13 cellular contexts compared by ENCODE assay signal in the genomic region with DNA sequence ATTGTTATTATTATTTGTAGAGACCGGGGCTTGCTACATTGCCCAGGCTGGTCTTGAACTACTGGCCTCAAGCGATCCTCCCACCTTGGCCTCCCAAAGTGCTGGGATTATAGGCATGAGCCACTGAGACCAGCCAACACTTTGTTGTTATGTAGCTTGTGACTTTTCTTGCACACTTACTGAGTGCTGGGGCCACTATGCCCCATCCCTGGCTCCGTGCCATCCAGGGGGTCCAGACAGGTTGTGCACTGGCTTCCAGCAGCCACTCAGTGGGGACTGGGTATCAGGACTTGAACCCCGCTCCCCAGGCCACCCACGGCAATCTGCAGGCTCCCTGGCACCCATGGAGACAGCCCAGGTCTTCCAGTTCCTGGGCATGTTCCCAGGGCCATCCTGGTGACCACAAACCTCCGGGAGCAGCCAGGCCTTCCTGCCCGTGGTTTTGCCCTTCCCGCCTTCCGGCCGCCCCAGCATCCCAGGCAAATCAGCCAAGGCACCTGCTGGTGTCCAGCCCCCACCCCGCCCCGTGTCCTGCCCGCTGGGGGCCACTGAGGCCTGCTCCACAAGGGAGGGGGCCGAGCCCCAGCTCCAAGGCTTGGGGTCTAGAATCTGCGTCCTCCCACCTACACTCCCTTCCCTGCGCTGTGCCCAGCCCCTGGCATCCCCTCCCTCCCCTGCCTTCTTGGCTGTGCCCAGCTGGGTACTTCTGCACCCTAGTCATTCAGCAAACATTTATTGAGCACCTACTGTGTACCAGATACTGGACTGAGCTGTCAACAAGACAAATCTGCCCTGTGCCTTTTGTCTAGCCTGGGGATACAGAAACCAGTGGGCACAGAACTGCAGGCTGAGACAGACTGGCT. TPM values are rescaled to one million over a fixed set of nuclear protein-coding genes. Genes with fewer than 3 reads are reported as not detected.
A peak's percentile ranks its signal among the peaks of the same experiment; 100 is the strongest.
DNase-seq lines count a peak whose midpoint lies in the region; TF ChIP-seq lines count a peak whose summit lies in the region.
"Had no signal": no experiment of that assay in that cellular context is flagged by ENCODE, and none has a peak within 500 bp of the region (broad histone marks: within the 10 kb centered on the region; RNA-seq: fewer than 3 reads in every experiment).

No MANE protein-coding gene starts in this region.

- no peaks in the 10 kb centered on the region for H3K9me3 Mint-ChIP-seq in osteocyte (ENCODE audit: unreplicated experiment)
- H3K9me3 Mint-ChIP-seq: activated naive CD8-positive, alpha-beta T cell treated with anti-CD3 and anti-CD28 coated beads, Interleukin-2, amount 50 U/mL, for 24 hours; natural killer cell; stimulated activated memory B cell treated with anti-CD40 and anti-IgM and Interleukin-4, amounts not matched to agents 10 μg/mL and 1 μg/mL and 100 μg/mL, for 72 hours had no signal

- H3K9me2 ChIP-seq in OCI-LY7 (ENCODE audit: insufficient read depth, low read length), result no peaks in the 10 kb centered on the region

- no peak overlapping the region for H2AFZ ChIP-seq in mammary epithelial cell (ENCODE audit: low read depth, low read length)
- H2AFZ ChIP-seq in OCI-LY7 (ENCODE audit: low read length), result no peak overlapping the region

- H3K27me3 Mint-ChIP-seq in osteocyte (ENCODE audit: unreplicated experiment), result peaks cover 18% of the 10 kb centered on the region

- H3K9me3 ChIP-seq in mammary epithelial cell (replicated peaks; ENCODE audit: insufficient read depth, low read length) (no peaks in the 10 kb centered on the region), OCI-LY7 (ENCODE audit: low read length) (no peaks in the 10 kb centered on the region)
- H3K9me3 ChIP-seq: HAP-1, SJSA1 had no signal

- no peaks in the 10 kb centered on the region for H4K20me1 ChIP-seq in mammary epithelial cell (ENCODE audit: insufficient read depth, low read length)
- H4K20me1 ChIP-seq in OCI-LY7 (ENCODE audit: insufficient read depth, low read length), result no peaks in the 10 kb centered on the region

- no peaks in the 10 kb centered on the region for H3K36me3 Mint-ChIP-seq in osteocyte (ENCODE audit: unreplicated experiment)
- H3K36me3 Mint-ChIP-seq: natural killer cell; stimulated activated memory B cell treated with anti-CD40 and anti-IgM and Interleukin-4, amounts not matched to agents 10 μg/mL and 1 μg/mL and 100 μg/mL, for 72 hours had no signal

- H3K4me1 Mint-ChIP-seq in osteocyte (ENCODE audit: unreplicated experiment), result peaks cover 19% of the 10 kb centered on the region

- H3K4me3 Mint-ChIP-seq in osteocyte (ENCODE audit: unreplicated experiment), result peak overlapping the region; percentile 40

- H3K36me3 ChIP-seq in mammary epithelial cell (ENCODE audit: insufficient read depth, low read length) (no peaks in the 10 kb centered on the region), OCI-LY7 (ENCODE audit: insufficient read depth, low read length) (no peaks in the 10 kb centered on the region)
- H3K36me3 ChIP-seq: HAP-1, SJSA1 had no signal

- H3K4me1 ChIP-seq in mammary epithelial cell (ENCODE audit: insufficient read depth, low read length) (peaks cover 17% of the 10 kb centered on the region), OCI-LY7 (ENCODE audit: insufficient read depth, low read length, poor library complexity, severe bottlenecking) (peaks cover 7% of the 10 kb centered on the region)

- WGBS in mammary epithelial cell (ENCODE audit: low coverage, missing lambda C conversion rate), result 53% methylated on average over 6 of the region's 16 CpGs

- in situ Hi-C loops in mammary epithelial cell (cut with MboI; ENCODE audit: low sequenced_read_pairs in 2 of 2), result no loop called here

- dilution Hi-C loops in mammary epithelial cell (cut with HindIII; ENCODE audit: low sequenced_read_pairs), result no loop called here

- H3K4me2 ChIP-seq in mammary epithelial cell (ENCODE audit: insufficient read depth, low read depth, low read length) (no peak overlapping the region), OCI-LY7 (ENCODE audit: low read length) (no peak overlapping the region)

- POLR2A ChIA-PET in OCI-LY7 (lab: Charles Lee), result no interaction called here

- H3K27ac Mint-ChIP-seq in osteocyte (ENCODE audit: unreplicated experiment), result no peak overlapping the region
- H3K27ac Mint-ChIP-seq: activated naive CD8-positive, alpha-beta T cell treated with anti-CD3 and anti-CD28 coated beads, Interleukin-2, amount 50 U/mL, for 24 hours; natural killer cell; stimulated activated memory B cell treated with anti-CD40 and anti-IgM and Interleukin-4, amounts not matched to agents 10 μg/mL and 1 μg/mL and 100 μg/mL, for 72 hours had no signal

- no peak overlapping the region for H3K9ac ChIP-seq in mammary epithelial cell (ENCODE audit: insufficient read depth, low read length)

- H3K27me3 ChIP-seq in mammary epithelial cell (ENCODE audit: insufficient read depth, low read length), result peaks cover 12% of the 10 kb centered on the region

- CTCF ChIA-PET in mammary epithelial cell (lab: Charles Lee; ENCODE audit: low non-redundant PET), result no interaction called here
- CTCF ChIA-PET in OCI-LY7 (lab: Charles Lee; ENCODE audit: unreplicated experiment), result no interaction called here

- peak; percentile 23 for DNase-seq in EH (ENCODE audit: low read depth)
- DNase-seq in M059J (ENCODE audit: low read depth), result peak; percentile 82
- peak; percentile 24 for DNase-seq in mammary epithelial cell
- DNase-seq in osteocyte (ENCODE audit: extremely low spot score, unreplicated experiment), result no peak
- no peak for DNase-seq in OCI-LY7 (ENCODE audit: low spot score)
- no peak for DNase-seq in activated CD4-positive, alpha-beta T cell treated with anti-CD3 and anti-CD28 coated beads for 48 hours
- no peak for DNase-seq in NCI-H2171 (lab: John Stamatoyannopoulos, UW)
- DNase-seq: natural killer cell, NCI-H774 had no signal

- TF ChIP-seq CTCF in mammary epithelial cell (conservative IDR thresholded peaks at IDR 0.05 in 1 of 2, IDR thresholded peaks at IDR 0.05 in 1 of 2; ENCODE audit: extremely low read depth in 1 of 2, insufficient read depth in 1 of 2, low read depth in 1 of 2, low read length in 2 of 2) (no peak), osteocyte (IDR thresholded peaks at IDR 0.05) (no peak), OCI-LY7 (conservative IDR thresholded peaks at IDR 0.05; ENCODE audit: low read length) (no peak)

- no peak overlapping the region for H3K4me3 ChIP-seq in mammary epithelial cell (replicated peaks in 1 of 3; ENCODE audit: insufficient read depth in 1 of 3, low read depth in 2 of 3, low read length in 3 of 3)
- H3K4me3 ChIP-seq in OCI-LY7 (ENCODE audit: low read depth, low read length, poor library complexity, severe bottlenecking), result no peak overlapping the region
- H3K4me3 ChIP-seq: SJSA1 had no signal

- H3K27ac ChIP-seq in mammary epithelial cell (ENCODE audit: insufficient read depth, low read depth, low read length), result no peak overlapping the region
- no peak overlapping the region for H3K27ac ChIP-seq in OCI-LY7 (ENCODE audit: low read depth, low read length, poor library complexity, severe bottlenecking)
- H3K27ac ChIP-seq: SJSA1 had no signal

- no TSS peak for BruUV-seq in mammary epithelial cell (replicated peaks; lab: Mats Ljungman, UMichigan)
- BruUV-seq in OCI-LY7 (replicated peaks; lab: Mats Ljungman, UMichigan), result no TSS peak

- H3K79me2 ChIP-seq in mammary epithelial cell (ENCODE audit: insufficient read depth, low read length), result no peaks in the 10 kb centered on the region
- H3K79me2 ChIP-seq in OCI-LY7 (ENCODE audit: insufficient read depth, low read depth, low read length), result no peaks in the 10 kb centered on the region

- intact Hi-C loops in mammary epithelial cell (cut with micrococcal nuclease), result no loop called here
- intact Hi-C loops in OCI-LY7 (cut with micrococcal nuclease; ENCODE audit: unreplicated experiment), result no loop called here

RNA-seq across cellular contexts. Expression of a gene that starts 23.7 kb away (rescaled TPM):
- total RNA-seq in M059J (2014; rRNA removed; shearing (Covaris generic)), result 0.89 and 1.6 TPM in 2 replicates
- total RNA-seq in mammary epithelial cell, result under 1 TPM in 1 of 2 donors, not detected in 1; 0.28 TPM
- polyA plus RNA-seq in mammary epithelial cell, result 0.22 TPM
- polyA minus RNA-seq in mammary epithelial cell, result not detected
- 5.8 and 6.2 TPM in 2 replicates for total RNA-seq in osteocyte
- 0.05 TPM in 1 of 2 replicates, not detected in the other for total RNA-seq in OCI-LY7 (2014; rRNA removed; shearing (Covaris generic))
- total RNA-seq in OCI-LY7 (2022), result not detected in 2 replicates

RNA-seq across cellular contexts. Expression of a gene that starts 43.4 kb away (rescaled TPM):
- 0.64 TPM in 1 of 2 replicates, not detected in the other for total RNA-seq in M059J (2014; rRNA removed; shearing (Covaris generic))
- total RNA-seq in mammary epithelial cell (not detected), osteocyte (not detected in 2 replicates), OCI-LY7 (2022) (1.8 and 1.9 TPM in 2 replicates)
- not detected for polyA plus RNA-seq in mammary epithelial cell
- polyA minus RNA-seq in mammary epithelial cell, result not detected
- total RNA-seq in OCI-LY7 (2014; rRNA removed; shearing (Covaris generic)), result 0.67 and 1.6 TPM in 2 replicates
- total RNA-seq: SJSA1 had no signal

RNA-seq across cellular contexts. Expression of a gene that starts 48.2 kb away (rescaled TPM):
- not detected in 2 replicates for total RNA-seq in M059J (2014; rRNA removed; shearing (Covaris generic))
- under 1 TPM in 1 of 2 donors, not detected in 1; 0.19 TPM for total RNA-seq in mammary epithelial cell
- not detected for polyA plus RNA-seq in mammary epithelial cell
- polyA minus RNA-seq in mammary epithelial cell, result not detected
- not detected in 2 replicates for total RNA-seq in osteocyte
- 0.67 and 0.85 TPM in 2 replicates for total RNA-seq in OCI-LY7 (2014; rRNA removed; shearing (Covaris generic))
- 1.9 and 2.2 TPM in 2 replicates for total RNA-seq in OCI-LY7 (2022)
- total RNA-seq: SJSA1 had no signal

RNA-seq across cellular contexts. Expression of a gene that starts 56.1 kb away (rescaled TPM):
- 2.7 and 3.3 TPM in 2 replicates for total RNA-seq in M059J (2014; rRNA removed; shearing (Covaris generic))
- total RNA-seq in mammary epithelial cell (1 to 10 TPM; 2.3 to 7.3 TPM), osteocyte (5.8 and 5.9 TPM in 2 replicates), OCI-LY7 (2022) (22.7 and 24.3 TPM in 2 replicates)
- polyA plus RNA-seq in mammary epithelial cell, result 4.6 TPM
- 1.1 TPM for polyA minus RNA-seq in mammary epithelial cell
- 9.0 and 10.0 TPM in 2 replicates for total RNA-seq in OCI-LY7 (2014; rRNA removed; shearing (Covaris generic))

Comparison
In these comparisons a context has a peak if more than half of its experiments do, and no peak if none do; other contexts are left out.
1. DNase-seq: peak in EH (single experiment), M059J (single experiment) and mammary epithelial cell (single experiment); none in osteocyte (single experiment), OCI-LY7 (single experiment), activated CD4-positive, alpha-beta T cell treated with anti-CD3 and anti-CD28 coated beads for 48 hours (single experiment) and NCI-H2171 (single experiment).